In the genomic region with DNA sequence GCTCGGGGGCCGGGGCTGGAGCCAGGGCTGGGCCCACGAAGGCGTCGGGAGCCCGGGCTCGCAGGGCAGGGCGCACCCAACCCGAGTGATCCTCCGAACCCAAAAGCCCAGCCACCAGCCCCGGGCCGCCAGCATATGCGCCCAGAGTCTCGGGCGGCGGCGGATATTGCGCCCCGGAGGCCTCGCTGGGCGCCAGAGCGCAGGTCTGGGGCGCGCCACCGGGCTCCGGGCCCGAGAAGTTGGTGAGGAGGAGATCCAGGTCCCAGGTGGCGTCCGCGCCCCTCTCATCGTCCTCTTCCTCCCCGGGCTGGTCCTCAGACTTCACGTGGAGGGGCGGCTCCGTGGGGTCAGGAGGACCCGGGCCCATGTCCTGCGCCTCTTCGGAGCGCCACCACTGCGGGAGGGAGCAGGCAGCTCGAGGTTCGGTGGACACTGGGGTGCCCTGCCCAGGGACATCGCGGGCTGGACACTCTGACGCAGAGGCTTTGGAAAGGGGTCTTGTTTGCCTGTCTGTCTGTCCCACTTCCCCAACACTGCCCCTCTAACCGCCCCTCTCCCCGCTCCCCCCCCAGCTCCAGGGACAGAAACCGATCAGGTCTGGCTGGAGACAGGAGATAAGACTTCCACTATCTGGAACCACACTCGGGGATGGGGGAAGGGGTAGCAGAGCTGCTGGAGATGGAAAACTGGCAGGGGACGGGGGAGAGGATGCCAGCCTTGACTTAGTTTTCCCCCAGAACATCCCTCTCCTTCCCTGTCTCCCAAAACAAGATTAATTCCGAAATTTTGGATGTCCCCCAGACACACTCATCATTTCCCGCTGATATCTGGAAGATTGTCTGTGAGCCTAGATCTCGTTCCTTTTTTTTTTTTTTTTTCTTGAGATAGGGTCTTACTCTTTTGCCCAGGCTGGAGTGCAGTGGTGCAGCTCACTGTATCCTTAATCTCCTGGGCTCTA, we compare ENCODE assay signal across 9 cellular contexts. TPM values are rescaled to one million over a fixed set of nuclear protein-coding genes. Genes with fewer than 3 reads are reported as not detected.
DNase-seq lines count a peak whose midpoint lies in the region; ATAC-seq and TF ChIP-seq lines count a peak whose summit lies in the region.
"Had no signal": no experiment of that assay in that cellular context is flagged by ENCODE, and none has a peak within 500 bp of the region (broad histone marks: within the 10 kb centered on the region; RNA-seq: fewer than 3 reads in every experiment).

No MANE protein-coding gene starts in this region.

- no peaks in the 10 kb centered on the region for H3K27me3 Mint-ChIP-seq in MCF 10A (ENCODE audit: insufficient read depth, unreplicated experiment)

- peaks cover 11 to 14% of the 10 kb centered on the region in 2 donors for H3K4me1 ChIP-seq in mucosa of rectum (ENCODE audit: control insufficient read depth in 2 of 2, insufficient read depth in 2 of 2, low read length in 2 of 2)

- peaks cover 0 to 5% of the 10 kb centered on the region in 2 donors for H3K9me3 ChIP-seq in mucosa of rectum (ENCODE audit: control insufficient read depth in 2 of 2, low read length in 2 of 2)

- no peaks in the 10 kb centered on the region for H3K36me3 ChIP-seq in mucosa of rectum (ENCODE audit: control insufficient read depth in 2 of 2, insufficient read depth in 2 of 2, low read length in 2 of 2)

- no peak for ATAC-seq in GM18867 (IDR thresholded peaks at IDR 0.05; ENCODE audit: unreplicated experiment)

- H3K9me3 Mint-ChIP-seq in MCF 10A (ENCODE audit: unreplicated experiment) = no peaks in the 10 kb centered on the region

- H3K36me3 Mint-ChIP-seq in MCF 10A (ENCODE audit: insufficient read depth, unreplicated experiment) = peaks cover 3% of the 10 kb centered on the region

- no peak for TF ChIP-seq CTCF in AG04449 (IDR thresholded peaks at IDR 0.05; ENCODE audit: insufficient read depth, low read length, missing control alignments)
- no peak for TF ChIP-seq CTCF in MCF 10A (IDR thresholded peaks at IDR 0.05; ENCODE audit: unreplicated experiment)

- intact Hi-C loops in MCF 10A (cut with micrococcal nuclease) (no loop called here), head of caudate nucleus (cut with DNase I) (no loop called here)

- no TSS peak for BruUV-seq in MCF 10A (replicated peaks; lab: Mats Ljungman, UMichigan)

- H3K27ac Mint-ChIP-seq in MCF 10A (ENCODE audit: low read depth, unreplicated experiment) = no peak overlapping the region

- H3K9ac ChIP-seq in mucosa of rectum (ENCODE audit: low read depth in 1 of 2, low read length in 2 of 2) = peak overlapping the region in 1 of 2 donors; percentile 49

- no peak for DNase-seq in AG04449 (ENCODE audit: low read depth, low spot score)
- peak in 73 of 76 experiments; percentile 39 to 94 (median 84) for DNase-seq in HUDEP-2 (lab: John Stamatoyannopoulos, UW; ENCODE audit: unreplicated experiment in 76 of 76)
- DNase-seq in MCF 10A (ENCODE audit: unreplicated experiment) = no peak
- DNase-seq in dermis blood vessel endothelial cell = no peak
- no peak for DNase-seq in head of caudate nucleus
- DNase-seq in NCI-H526 treated with DMSO at 0.1 percent for 48 hours (lab: John Stamatoyannopoulos, UW) = no peak

- H3K4me1 Mint-ChIP-seq in MCF 10A (ENCODE audit: insufficient read depth, unreplicated experiment) = peaks cover 8% of the 10 kb centered on the region

- H3K27me3 ChIP-seq in mucosa of rectum (ENCODE audit: control insufficient read depth in 2 of 2, insufficient read depth in 2 of 2, low read length in 2 of 2) = no peaks in the 10 kb centered on the region

- CTCF ChIA-PET in AG04449 (lab: Yijun Ruan, JAX) (interaction anchor here (0.6 to 3.6 kb wide), 5 partner anchors 79 to 157 kb away, joined by 3 to 21 read pairs (median 3); no protein-coding TSS in a partner anchor), MCF 10A (lab: Yijun Ruan, JAX) (interaction anchor here (0.5 to 0.6 kb wide), 4 partner anchors 15 to 1486 kb away, joined by 3 to 6 read pairs (median 4); no protein-coding TSS in a partner anchor)

- H3K27ac ChIP-seq in mucosa of rectum (ENCODE audit: low read depth in 2 of 2, low read length in 2 of 2) = no peak overlapping the region

- H3K4me3 ChIP-seq in AG04449 (ENCODE audit: low read depth, low read length) (peak overlapping the region; percentile 8; the same call in 1 of the 2 replicates), mucosa of rectum (ENCODE audit: low read length in 2 of 2) (peak overlapping the region; percentile 20 to 45)

- peak overlapping the region; percentile 50 for H3K4me3 Mint-ChIP-seq in MCF 10A (ENCODE audit: unreplicated experiment)

- POLR2A ChIA-PET in AG04449 (lab: Yijun Ruan, JAX) (no interaction called here), MCF 10A (lab: Yijun Ruan, JAX) (interaction anchor here (0.6 to 1.2 kb wide), 3 partner anchors 70 to 95 kb away, joined by 3 to 6 read pairs (median 4); a partner anchor contains a TSS)

RNA-seq across cellular contexts. Expression of a gene that starts 1.0 kb away (rescaled TPM):
- not detected in 2 replicates for total RNA-seq in MCF 10A (2022)
- total RNA-seq in dermis blood vessel endothelial cell = 0.17 TPM in 1 of 2 replicates, not detected in the other
- total RNA-seq: pulmonary artery endothelial cell had no signal

RNA-seq across cellular contexts. Expression of a gene that starts 4.8 kb away (rescaled TPM):
- total RNA-seq in MCF 10A (2022) (26.7 and 28.7 TPM in 2 replicates), dermis blood vessel endothelial cell (23.3 and 31.3 TPM in 2 replicates)

RNA-seq across cellular contexts. Expression of a gene that starts 4.9 kb away (rescaled TPM):
- total RNA-seq in MCF 10A (2022) (22.9 and 38.0 TPM in 2 replicates), dermis blood vessel endothelial cell (31.5 and 42.4 TPM in 2 replicates)

RNA-seq across cellular contexts. Expression of a gene that starts 33.1 kb away (rescaled TPM):
- 0.83 and 0.91 TPM in 2 replicates for total RNA-seq in MCF 10A (2022)
- 0.17 and 0.33 TPM in 2 replicates for total RNA-seq in dermis blood vessel endothelial cell

RNA-seq across cellular contexts. Expression of a gene that starts 47.5 kb away (rescaled TPM):
- total RNA-seq in MCF 10A (2022) (78.6 and 107 TPM in 2 replicates), dermis blood vessel endothelial cell (47.5 and 83.9 TPM in 2 replicates)

Comparison
In these comparisons a context has a peak if more than half of its experiments do, and no peak if none do; other contexts are left out.
1. DNase-seq: peak in HUDEP-2 (73 of 76); none in AG04449 (single experiment), MCF 10A (single experiment), dermis blood vessel endothelial cell (single experiment), head of caudate nucleus (0 of 42) and NCI-H526 treated with DMSO at 0.1 percent for 48 hours (single experiment).